Comparison of ENCODE assay signal across 20 cellular contexts in genomic region chr11:81995907-81996306, GRCh38.
"Had no signal": no experiment of that assay in that cellular context is flagged by ENCODE, and none has a peak within 500 bp of the region (broad histone marks: within the 10 kb centered on the region; RNA-seq: fewer than 3 reads in every experiment).

No MANE protein-coding gene starts in this region.

- DNase-seq: activated CD4-positive, alpha-beta memory T cell treated with anti-CD3 and anti-CD28 coated beads, Interleukin-2, amount 10 ng/mL, durations not matched to agents 7 days and 5 days; activated CD4-positive, alpha-beta T cell treated with anti-CD3 and anti-CD28 coated beads, Interleukin-2, amount 10 ng/mL, durations not matched to agents 24 days and 14 days; activated gamma-delta T cell treated with Interleukin-2 at 50 U/mL for 16 hours; anterior cingulate cortex; body of pancreas; head of caudate nucleus; hypothalamus; left ventricle myocardium superior; mammary epithelial cell; naive thymus-derived CD8-positive, alpha-beta T cell; retina; stimulated activated CD4-positive, alpha-beta T cell treated with anti-CD3 and anti-CD28 coated beads, Interleukin-4, amount 100 ng/mL, for 1 hour; stimulated activated naive CD4-positive, alpha-beta T cell treated with Interleukin-2 at 50 U/mL for 16 hours had no signal

- H3K9ac ChIP-seq: neural progenitor cell had no signal

- H3K4me1 ChIP-seq: body of pancreas, gastroesophageal sphincter, neural progenitor cell, upper lobe of left lung had no signal

- H3K9me3 ChIP-seq: body of pancreas, gastroesophageal sphincter, upper lobe of left lung had no signal

- H2AFZ ChIP-seq: neural progenitor cell had no signal

- H3K36me3 ChIP-seq: cardiac muscle cell, gastroesophageal sphincter, neural progenitor cell, upper lobe of left lung had no signal

- H3K4me2 ChIP-seq: neural progenitor cell had no signal

- ATAC-seq: activated CD4-positive, CD25-positive, alpha-beta regulatory T cell treated with anti-CD3 and anti-CD28 coated beads, Interleukin-2, amount 50 U/mL, for 24 hours; body of pancreas; gastroesophageal sphincter; left ventricle myocardium superior; naive thymus-derived CD8-positive, alpha-beta T cell had no signal

- H3K27ac ChIP-seq: body of pancreas, cardiac muscle cell, epithelial cell of prostate, gastroesophageal sphincter, neural progenitor cell, upper lobe of left lung, VCaP had no signal

- H3K27me3 ChIP-seq: body of pancreas, cardiac muscle cell, gastroesophageal sphincter, neural progenitor cell, upper lobe of left lung had no signal

- H3K4me3 ChIP-seq: body of pancreas, cardiac muscle cell, gastroesophageal sphincter, neural progenitor cell, upper lobe of left lung had no signal
